1 cellular context compared by ENCODE assay signal in genomic region chr19:3185482-3186376, GRCh38.
A peak's percentile ranks its signal among the peaks of the same experiment; 100 is the strongest.
TF ChIP-seq lines count a peak whose summit lies in the region.

A gene with protein sequence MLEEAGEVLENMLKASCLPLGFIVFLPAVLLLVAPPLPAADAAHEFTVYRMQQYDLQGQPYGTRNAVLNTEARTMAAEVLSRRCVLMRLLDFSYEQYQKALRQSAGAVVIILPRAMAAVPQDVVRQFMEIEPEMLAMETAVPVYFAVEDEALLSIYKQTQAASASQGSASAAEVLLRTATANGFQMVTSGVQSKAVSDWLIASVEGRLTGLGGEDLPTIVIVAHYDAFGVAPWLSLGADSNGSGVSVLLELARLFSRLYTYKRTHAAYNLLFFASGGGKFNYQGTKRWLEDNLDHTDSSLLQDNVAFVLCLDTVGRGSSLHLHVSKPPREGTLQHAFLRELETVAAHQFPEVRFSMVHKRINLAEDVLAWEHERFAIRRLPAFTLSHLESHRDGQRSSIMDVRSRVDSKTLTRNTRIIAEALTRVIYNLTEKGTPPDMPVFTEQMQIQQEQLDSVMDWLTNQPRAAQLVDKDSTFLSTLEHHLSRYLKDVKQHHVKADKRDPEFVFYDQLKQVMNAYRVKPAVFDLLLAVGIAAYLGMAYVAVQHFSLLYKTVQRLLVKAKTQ (plus strand): TSS chr19:3185930. CDS start chr19:3186031, 101 bp downstream.

TF ChIP-seq in K562, 482 proteins besides CTCF, POLR2A, EP300 and RAD21 (continued from another document and continues in another):
- TF ChIP-seq, protein P1, sequence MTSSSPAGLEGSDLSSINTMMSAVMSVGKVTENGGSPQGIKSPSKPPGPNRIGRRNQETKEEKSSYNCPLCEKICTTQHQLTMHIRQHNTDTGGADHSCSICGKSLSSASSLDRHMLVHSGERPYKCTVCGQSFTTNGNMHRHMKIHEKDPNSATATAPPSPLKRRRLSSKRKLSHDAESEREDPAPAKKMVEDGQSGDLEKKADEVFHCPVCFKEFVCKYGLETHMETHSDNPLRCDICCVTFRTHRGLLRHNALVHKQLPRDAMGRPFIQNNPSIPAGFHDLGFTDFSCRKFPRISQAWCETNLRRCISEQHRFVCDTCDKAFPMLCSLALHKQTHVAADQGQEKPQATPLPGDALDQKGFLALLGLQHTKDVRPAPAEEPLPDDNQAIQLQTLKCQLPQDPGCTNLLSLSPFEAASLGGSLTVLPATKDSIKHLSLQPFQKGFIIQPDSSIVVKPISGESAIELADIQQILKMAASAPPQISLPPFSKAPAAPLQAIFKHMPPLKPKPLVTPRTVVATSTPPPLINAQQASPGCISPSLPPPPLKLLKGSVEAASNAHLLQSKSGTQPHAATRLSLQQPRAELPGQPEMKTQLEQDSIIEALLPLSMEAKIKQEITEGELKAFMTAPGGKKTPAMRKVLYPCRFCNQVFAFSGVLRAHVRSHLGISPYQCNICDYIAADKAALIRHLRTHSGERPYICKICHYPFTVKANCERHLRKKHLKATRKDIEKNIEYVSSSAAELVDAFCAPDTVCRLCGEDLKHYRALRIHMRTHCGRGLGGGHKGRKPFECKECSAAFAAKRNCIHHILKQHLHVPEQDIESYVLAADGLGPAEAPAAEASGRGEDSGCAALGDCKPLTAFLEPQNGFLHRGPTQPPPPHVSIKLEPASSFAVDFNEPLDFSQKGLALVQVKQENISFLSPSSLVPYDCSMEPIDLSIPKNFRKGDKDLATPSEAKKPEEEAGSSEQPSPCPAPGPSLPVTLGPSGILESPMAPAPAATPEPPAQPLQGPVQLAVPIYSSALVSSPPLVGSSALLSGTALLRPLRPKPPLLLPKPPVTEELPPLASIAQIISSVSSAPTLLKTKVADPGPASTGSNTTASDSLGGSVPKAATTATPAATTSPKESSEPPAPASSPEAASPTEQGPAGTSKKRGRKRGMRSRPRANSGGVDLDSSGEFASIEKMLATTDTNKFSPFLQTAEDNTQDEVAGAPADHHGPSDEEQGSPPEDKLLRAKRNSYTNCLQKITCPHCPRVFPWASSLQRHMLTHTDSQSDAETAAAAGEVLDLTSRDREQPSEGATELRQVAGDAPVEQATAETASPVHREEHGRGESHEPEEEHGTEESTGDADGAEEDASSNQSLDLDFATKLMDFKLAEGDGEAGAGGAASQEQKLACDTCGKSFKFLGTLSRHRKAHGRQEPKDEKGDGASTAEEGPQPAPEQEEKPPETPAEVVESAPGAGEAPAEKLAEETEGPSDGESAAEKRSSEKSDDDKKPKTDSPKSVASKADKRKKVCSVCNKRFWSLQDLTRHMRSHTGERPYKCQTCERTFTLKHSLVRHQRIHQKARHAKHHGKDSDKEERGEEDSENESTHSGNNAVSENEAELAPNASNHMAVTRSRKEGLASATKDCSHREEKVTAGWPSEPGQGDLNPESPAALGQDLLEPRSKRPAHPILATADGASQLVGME (CRISPR knock-in tag; IDR thresholded peaks at IDR 0.05) = no peak
- TF ChIP-seq TBP (optimal IDR thresholded peaks at IDR 0.05; ENCODE audit: low read depth, low read length) = peak; percentile 73
- no peak for TF ChIP-seq ZNF316 (IDR thresholded peaks at IDR 0.05)
- no peak for TF ChIP-seq STAG1 (CRISPR knock-in tag; IDR thresholded peaks at IDR 0.05; ENCODE audit: borderline replicate concordance)
- TF ChIP-seq PTRF (tag; IDR thresholded peaks at IDR 0.05) = no peak
- TF ChIP-seq HMG20A (CRISPR knock-in tag; conservative IDR thresholded peaks at IDR 0.05) = no peak
- TF ChIP-seq DLX4 (CRISPR knock-in tag; IDR thresholded peaks at IDR 0.05) = no peak
- no peak for TF ChIP-seq RUNX1 (IDR thresholded peaks at IDR 0.05; ENCODE audit: low read depth)
- no peak for TF ChIP-seq ZNF77 (CRISPR knock-in tag; IDR thresholded peaks at IDR 0.05)
- TF ChIP-seq, protein P2, sequence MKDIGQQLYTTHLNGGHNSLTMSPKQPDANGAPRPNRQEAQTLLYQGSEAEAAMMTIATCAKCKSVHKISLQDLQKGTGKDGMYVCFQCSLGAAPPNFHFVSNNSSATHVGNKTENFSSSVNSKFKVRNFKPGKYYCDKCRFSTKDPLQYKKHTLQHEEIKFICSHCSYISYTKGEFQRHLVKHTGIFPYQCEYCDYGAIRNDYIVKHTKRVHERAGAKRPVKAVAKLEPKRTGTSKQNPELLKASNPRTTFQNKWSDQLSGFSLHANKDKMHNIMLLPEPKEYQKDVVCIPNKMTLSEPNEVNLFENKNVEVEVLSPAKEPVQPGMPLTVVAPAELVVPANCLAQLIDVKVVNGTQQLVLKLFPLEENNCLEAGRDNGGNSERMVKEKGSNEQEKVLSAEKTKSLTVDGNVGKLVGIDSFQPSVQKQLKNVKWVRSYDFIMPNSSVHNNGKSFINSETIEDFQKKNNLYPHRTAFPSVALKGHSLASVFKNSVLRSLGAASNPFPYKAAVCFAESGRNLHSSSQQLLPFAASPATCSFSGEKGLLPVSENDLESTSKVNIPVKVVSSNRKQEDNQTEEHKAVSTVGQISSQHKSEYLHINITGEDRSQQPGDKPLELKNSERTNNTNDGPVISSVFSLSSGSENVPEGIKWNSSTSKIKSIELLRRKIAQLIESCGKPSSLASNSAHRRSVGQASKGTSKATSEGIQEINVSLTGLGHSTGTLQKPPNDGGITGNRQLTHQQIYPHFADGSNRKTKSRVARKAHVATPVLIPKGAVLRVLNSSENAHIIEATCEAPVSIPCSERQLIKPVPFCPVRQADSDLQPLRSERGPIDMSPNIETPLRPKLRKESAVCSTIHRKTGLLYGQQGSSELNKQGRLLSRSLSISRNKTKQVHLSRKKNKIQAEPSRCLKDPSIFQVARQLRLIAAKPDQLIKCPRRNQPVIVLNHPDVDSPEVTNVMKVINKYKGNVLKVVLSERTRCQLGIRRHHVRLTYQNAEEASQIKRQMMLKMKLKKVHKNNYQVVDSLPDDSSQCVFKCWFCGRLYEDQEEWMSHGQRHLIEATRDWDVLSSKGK (CRISPR knock-in tag; IDR thresholded peaks at IDR 0.05) = no peak
- TF ChIP-seq HDAC8 (tag; IDR thresholded peaks at IDR 0.05) = no peak; the same call in 1 of the 2 replicates
- TF ChIP-seq FOXA3 (CRISPR knock-in tag; conservative IDR thresholded peaks at IDR 0.05 in 1 of 2, IDR thresholded peaks at IDR 0.05 in 1 of 2) = peak in 1 of 2 experiments; percentile 34; a peak in 1 of 4 replicates
- no peak for TF ChIP-seq SMARCB1 (IDR thresholded peaks at IDR 0.05; ENCODE audit: insufficient read length, low read depth)
- TF ChIP-seq SMARCE1 (IDR thresholded peaks at IDR 0.05) = no peak
- TF ChIP-seq HOMEZ (CRISPR knock-in tag; IDR thresholded peaks at IDR 0.05) = no peak
- TF ChIP-seq ZNF584 (CRISPR knock-in tag; IDR thresholded peaks at IDR 0.05; ENCODE audit: low read depth) = peak; percentile 91; the same call in 1 of the 2 replicates
- TF ChIP-seq FOXJ3 (CRISPR knock-in tag; IDR thresholded peaks at IDR 0.05) = no peak
- TF ChIP-seq ZNF143 (CRISPR knock-in tag; IDR thresholded peaks at IDR 0.05) = peak; percentile 83
- TF ChIP-seq, protein P3, sequence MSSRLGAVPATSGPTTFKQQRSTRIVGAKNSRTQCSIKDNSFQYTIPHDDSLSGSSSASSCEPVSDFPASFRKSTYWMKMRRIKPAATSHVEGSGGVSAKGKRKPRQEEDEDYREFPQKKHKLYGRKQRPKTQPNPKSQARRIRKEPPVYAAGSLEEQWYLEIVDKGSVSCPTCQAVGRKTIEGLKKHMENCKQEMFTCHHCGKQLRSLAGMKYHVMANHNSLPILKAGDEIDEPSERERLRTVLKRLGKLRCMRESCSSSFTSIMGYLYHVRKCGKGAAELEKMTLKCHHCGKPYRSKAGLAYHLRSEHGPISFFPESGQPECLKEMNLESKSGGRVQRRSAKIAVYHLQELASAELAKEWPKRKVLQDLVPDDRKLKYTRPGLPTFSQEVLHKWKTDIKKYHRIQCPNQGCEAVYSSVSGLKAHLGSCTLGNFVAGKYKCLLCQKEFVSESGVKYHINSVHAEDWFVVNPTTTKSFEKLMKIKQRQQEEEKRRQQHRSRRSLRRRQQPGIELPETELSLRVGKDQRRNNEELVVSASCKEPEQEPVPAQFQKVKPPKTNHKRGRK (tag; IDR thresholded peaks at IDR 0.05) = no peak
- no peak for TF ChIP-seq ZC3H8 (IDR thresholded peaks at IDR 0.05)
- TF ChIP-seq U2AF2 (optimal IDR thresholded peaks at IDR 0.05; ENCODE audit: low read depth, low read length) = no peak
- peak; percentile 80 for TF ChIP-seq ETV1 (tag; conservative IDR thresholded peaks at IDR 0.05; ENCODE audit: low read depth)
- TF ChIP-seq ZFP30 (CRISPR knock-in tag; IDR thresholded peaks at IDR 0.05; ENCODE audit: borderline replicate concordance) = no peak
- no peak for TF ChIP-seq SREBF1 (IDR thresholded peaks at IDR 0.05; ENCODE audit: borderline replicate concordance, low read depth, low read length)
- TF ChIP-seq TSC22D4 (tag; IDR thresholded peaks at IDR 0.05) = no peak
- TF ChIP-seq, protein P4, sequence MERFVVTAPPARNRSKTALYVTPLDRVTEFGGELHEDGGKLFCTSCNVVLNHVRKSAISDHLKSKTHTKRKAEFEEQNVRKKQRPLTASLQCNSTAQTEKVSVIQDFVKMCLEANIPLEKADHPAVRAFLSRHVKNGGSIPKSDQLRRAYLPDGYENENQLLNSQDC (CRISPR knock-in tag; IDR thresholded peaks at IDR 0.05) = peak; percentile 68; the same call in 1 of the 2 replicates
- TF ChIP-seq SNIP1 (IDR thresholded peaks at IDR 0.05; ENCODE audit: low read depth) = no peak
- no peak for TF ChIP-seq SOX6 (IDR thresholded peaks at IDR 0.05)
- TF ChIP-seq ZNF277 (CRISPR knock-in tag; IDR thresholded peaks at IDR 0.05; ENCODE audit: borderline replicate concordance) = no peak
- TF ChIP-seq SLC30A9 (CRISPR knock-in tag; IDR thresholded peaks at IDR 0.05) = no peak
- peak; percentile 60; the same call in 1 of the 2 replicates for TF ChIP-seq TFAP4 (CRISPR knock-in tag; IDR thresholded peaks at IDR 0.05; ENCODE audit: borderline replicate concordance)
- TF ChIP-seq ZNF639 (CRISPR knock-in tag; conservative IDR thresholded peaks at IDR 0.05 in 1 of 2, IDR thresholded peaks at IDR 0.05 in 1 of 2) = peak in 1 of 2 experiments; percentile 63; a peak in 2 of 4 replicates
- no peak for TF ChIP-seq U2AF1 (optimal IDR thresholded peaks at IDR 0.05; ENCODE audit: low read depth, low read length)
- TF ChIP-seq, protein P5, sequence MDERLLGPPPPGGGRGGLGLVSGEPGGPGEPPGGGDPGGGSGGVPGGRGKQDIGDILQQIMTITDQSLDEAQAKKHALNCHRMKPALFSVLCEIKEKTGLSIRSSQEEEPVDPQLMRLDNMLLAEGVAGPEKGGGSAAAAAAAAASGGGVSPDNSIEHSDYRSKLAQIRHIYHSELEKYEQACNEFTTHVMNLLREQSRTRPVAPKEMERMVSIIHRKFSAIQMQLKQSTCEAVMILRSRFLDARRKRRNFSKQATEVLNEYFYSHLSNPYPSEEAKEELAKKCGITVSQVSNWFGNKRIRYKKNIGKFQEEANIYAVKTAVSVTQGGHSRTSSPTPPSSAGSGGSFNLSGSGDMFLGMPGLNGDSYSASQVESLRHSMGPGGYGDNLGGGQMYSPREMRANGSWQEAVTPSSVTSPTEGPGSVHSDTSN (CRISPR knock-in tag; IDR thresholded peaks at IDR 0.05; ENCODE audit: low read depth) = no peak
- TF ChIP-seq, protein P5 (tag; conservative IDR thresholded peaks at IDR 0.05; ENCODE audit: low read depth) = peak; percentile 37; the same call in 1 of the 2 replicates
- peak; percentile 14 for TF ChIP-seq ZFP36 (IDR thresholded peaks at IDR 0.05; ENCODE audit: low read depth, low read length, partially characterized antibody)
- TF ChIP-seq SUPT5H (IDR thresholded peaks at IDR 0.05) = peak; percentile 76; the same call in 1 of the 2 replicates
- peak; percentile 89 for TF ChIP-seq GABPB1 (CRISPR knock-in tag; IDR thresholded peaks at IDR 0.05)
- no peak for TF ChIP-seq TAF9B (IDR thresholded peaks at IDR 0.05; ENCODE audit: partially characterized antibody)
- no peak for TF ChIP-seq PHB2 (IDR thresholded peaks at IDR 0.05; ENCODE audit: low read depth)
